In the genomic region with DNA sequence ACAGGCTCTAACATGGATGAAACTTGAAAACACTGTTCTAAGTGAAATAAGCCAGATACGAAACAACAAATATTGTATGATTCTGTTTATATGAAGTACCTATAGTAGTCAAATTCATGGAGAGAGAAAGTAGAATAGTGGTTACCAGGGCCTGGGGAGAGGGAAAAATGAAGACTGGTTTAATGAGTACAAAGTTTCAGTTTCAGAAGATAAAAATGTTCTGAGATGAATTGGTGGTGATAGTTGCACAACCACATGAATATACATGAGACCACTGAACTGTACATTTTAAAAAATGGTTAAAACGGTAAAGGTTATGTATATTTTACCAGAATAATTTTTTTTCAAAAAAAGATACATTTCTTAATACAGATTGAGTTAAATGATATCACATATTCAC, we compare ENCODE assay signal across 14 cellular contexts.
DNase-seq lines count a peak whose midpoint lies in the region; ATAC-seq, FAIRE-seq and TF ChIP-seq lines count a peak whose summit lies in the region.
"Had no signal": no experiment of that assay in that cellular context is flagged by ENCODE, and none has a peak within 500 bp of the region (broad histone marks: within the 10 kb centered on the region; RNA-seq: fewer than 3 reads in every experiment).

No MANE protein-coding gene starts in this region.

- TF ChIP-seq CTCF in kidney (IDR thresholded peaks at IDR 0.05; ENCODE audit: borderline replicate concordance, extremely low read depth, insufficient read depth): no peak
- TF ChIP-seq CTCF in right atrium auricular region (IDR thresholded peaks at IDR 0.05): no peak
- TF ChIP-seq CTCF in omental fat pad (IDR thresholded peaks at IDR 0.05): no peak

- DNase-seq in kidney (no peak), right atrium auricular region (ENCODE audit: low spot score) (no peak), omental fat pad (ENCODE audit: low spot score) (no peak), NCI-H1048 (lab: John Stamatoyannopoulos, UW) (no peak)
- DNase-seq: activated CD4-positive, CD25-positive, alpha-beta regulatory T cell treated with anti-CD3 and anti-CD28 coated beads, Interleukin-2, amount 50 U/mL, for 72 hours; DMS79 treated with DMSO at 0.1 percent for 48 hours; mesenchymal stem cell; NCI-H1092 treated with DMSO at 0.1 percent for 48 hours; stimulated activated CD4-positive, alpha-beta T cell treated with anti-CD3 and anti-CD28 coated beads, Interleukin-2, amount 100 ng/mL, for 48 hours had no signal

- H3K9ac ChIP-seq in kidney (ENCODE audit: low read length in 2 of 2): no peak overlapping the region

- H3K4me3 ChIP-seq in kidney (ENCODE audit: low read length in 2 of 2): no peak overlapping the region
- no peak overlapping the region for H3K4me3 ChIP-seq in right atrium auricular region
- H3K4me3 ChIP-seq: breast epithelium had no signal

- H3K27me3 ChIP-seq in right atrium auricular region: no peaks in the 10 kb centered on the region
- H3K27me3 ChIP-seq: breast epithelium had no signal

- H3K9me3 ChIP-seq in kidney (ENCODE audit: control insufficient read depth in 1 of 2, low read length in 2 of 2) (no peaks in the 10 kb centered on the region), right atrium auricular region (no peaks in the 10 kb centered on the region)
- H3K9me3 ChIP-seq: breast epithelium had no signal

- H3K36me3 ChIP-seq in kidney (ENCODE audit: control insufficient read depth in 1 of 2, insufficient read depth in 2 of 2, low read length in 2 of 2) (no peaks in the 10 kb centered on the region), right atrium auricular region (no peaks in the 10 kb centered on the region)
- H3K36me3 ChIP-seq: breast epithelium had no signal

- intact Hi-C loops in kidney (cut with DNase I): no loop called here

- H3K27ac ChIP-seq in kidney (ENCODE audit: low read depth in 2 of 2, low read length in 2 of 2) (no peak overlapping the region), right atrium auricular region (no peak overlapping the region)
- H3K27ac ChIP-seq: breast epithelium had no signal

- H3K4me1 ChIP-seq in kidney (ENCODE audit: control insufficient read depth in 1 of 2, insufficient read depth in 1 of 2, low read depth in 1 of 2, low read length in 2 of 2) (no peaks in the 10 kb centered on the region), right atrium auricular region (no peaks in the 10 kb centered on the region)
- H3K4me1 ChIP-seq: breast epithelium had no signal

- peak; percentile 93 for ATAC-seq in GM18498 (IDR thresholded peaks at IDR 0.05; ENCODE audit: unreplicated experiment)
- ATAC-seq in GM19397 (IDR thresholded peaks at IDR 0.05; ENCODE audit: unreplicated experiment): peak; percentile 78
- ATAC-seq in HG02798 (IDR thresholded peaks at IDR 0.05; ENCODE audit: poor library complexity, unreplicated experiment): peak; percentile 90
- peak; percentile 96 for ATAC-seq in HG03457 (IDR thresholded peaks at IDR 0.05; ENCODE audit: unreplicated experiment)
- no peak for ATAC-seq in omental fat pad (ENCODE audit: low FRiP score)

- FAIRE-seq in kidney (lab: Jason Lieb, UNC): no peak
